In the genomic region with DNA sequence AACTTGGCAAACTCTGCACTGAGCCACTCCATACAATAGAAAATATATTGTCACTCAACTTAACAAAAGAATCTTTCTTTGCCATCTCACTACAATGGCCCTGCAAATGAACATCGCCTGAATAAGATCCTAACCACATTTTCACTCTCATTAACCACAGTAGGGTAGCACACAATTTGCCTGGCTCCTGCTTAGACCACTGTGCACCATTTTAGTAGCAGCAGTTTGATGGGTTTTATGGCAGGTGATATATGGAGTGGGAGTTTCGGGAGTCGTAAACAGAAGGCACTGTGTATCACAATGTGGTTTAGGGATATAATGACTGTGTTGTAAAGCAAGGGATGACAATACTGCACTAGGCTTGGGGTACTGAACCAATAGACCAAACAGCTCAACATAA, we compare ENCODE assay signal across 18 cellular contexts.
"Had no signal": no experiment of that assay in that cellular context is flagged by ENCODE, and none has a peak within 500 bp of the region (broad histone marks: within the 10 kb centered on the region; RNA-seq: fewer than 3 reads in every experiment).

No MANE protein-coding gene starts in this region.

- DNase-seq: activated CD4-positive, alpha-beta memory T cell treated with anti-CD3 and anti-CD28 coated beads for 36 hours; activated CD8-positive, alpha-beta memory T cell treated with anti-CD3 and anti-CD28 coated beads, Interleukin-2, amount 10 ng/mL, durations not matched to agents 7 days and 5 days; activated naive CD4-positive, alpha-beta T cell treated with anti-CD3 and anti-CD28 coated beads for 36 hours; activated naive CD8-positive, alpha-beta T cell treated with anti-CD3 and anti-CD28 coated beads, Interleukin-2, amount 50 U/mL, for 24 hours; activated T-cell treated with anti-CD3 and anti-CD28 coated beads, Interleukin-2, amount 50 U/mL, for 1 hour; aorta; dorsolateral prefrontal cortex; endodermal cell; islet precursor cell; naive B cell; ovary; spleen; stimulated activated naive CD8-positive, alpha-beta T cell treated with anti-CD3 and anti-CD28 coated beads, Interleukin-15, amount 100 ng/mL, for 72 hours; testis; upper lobe of left lung; WERI-Rb-1 had no signal

- ATAC-seq: activated CD8-positive, alpha-beta memory T cell treated with anti-CD3 and anti-CD28 coated beads, Interleukin-2, amount 10 ng/mL, durations not matched to agents 7 days and 5 days; activated naive CD8-positive, alpha-beta T cell treated with anti-CD3 and anti-CD28 coated beads, Interleukin-2, amount 50 U/mL, for 24 hours; left lobe of liver; sciatic nerve had no signal
